In genomic region chr22:49933236-49933921, GRCh38 we compare ENCODE assay signal across 10 cellular contexts. TPM values are rescaled to one million over a fixed set of nuclear protein-coding genes. Genes with fewer than 3 reads are reported as not detected.
DNase-seq lines count a peak whose midpoint lies in the region; ATAC-seq and TF ChIP-seq lines count a peak whose summit lies in the region.
"Had no signal": no experiment of that assay in that cellular context is flagged by ENCODE, and none has a peak within 500 bp of the region (broad histone marks: within the 10 kb centered on the region; RNA-seq: fewer than 3 reads in every experiment).

No MANE protein-coding gene starts in this region.

- no peak for TF ChIP-seq CTCF in osteocyte (IDR thresholded peaks at IDR 0.05)

- ATAC-seq in GM21723 (IDR thresholded peaks at IDR 0.05; ENCODE audit: unreplicated experiment) (no peak), HG02970 (IDR thresholded peaks at IDR 0.05; ENCODE audit: low FRiP score, unreplicated experiment) (no peak)

- H2AFZ ChIP-seq in Karpas-422 (ENCODE audit: low read length), result no peak overlapping the region

- peaks cover 25% of the 10 kb centered on the region for H3K4me1 Mint-ChIP-seq in osteocyte (ENCODE audit: unreplicated experiment)

- peaks cover 69 to 91% (median 86%) of the 10 kb centered on the region in 10 experiments for H3K4me1 ChIP-seq in BLaER1 treated with 17β-estradiol and CSF1 and Interleukin-3, amounts not matched to agents 10 nM and 100 nM
- H3K4me1 ChIP-seq in Karpas-422 (ENCODE audit: low read length), result peaks cover 19% of the 10 kb centered on the region

- DNase-seq in RPMI8226 (peak; percentile 54), head of caudate nucleus (peak in 38 of 42 donors; percentile 18 to 90 (median 69)), osteocyte (ENCODE audit: extremely low spot score, unreplicated experiment) (no peak), Karpas-422 (no peak), NCI-H2029 (lab: John Stamatoyannopoulos, UW) (no peak)
- DNase-seq: activated CD8-positive, alpha-beta memory T cell treated with anti-CD3 and anti-CD28 coated beads, Interleukin-2, amount 50 U/mL, for 4 hours; NCI-H2029 treated with DMSO at 0.1 percent for 48 hours had no signal

- H3K27me3 ChIP-seq in BLaER1 treated with 17β-estradiol and CSF1 and Interleukin-3, amounts not matched to agents 10 nM and 100 nM, result no peaks in the 10 kb centered on the region
- no peaks in the 10 kb centered on the region for H3K27me3 ChIP-seq in Karpas-422 (ENCODE audit: low read length)

- H3K36me3 ChIP-seq in BLaER1 treated with 17β-estradiol and CSF1 and Interleukin-3, amounts not matched to agents 10 nM and 100 nM, result no peaks in the 10 kb centered on the region
- no peaks in the 10 kb centered on the region for H3K36me3 ChIP-seq in Karpas-422 (ENCODE audit: insufficient read depth, low read length)

- H3K36me3 Mint-ChIP-seq in osteocyte (ENCODE audit: unreplicated experiment), result no peaks in the 10 kb centered on the region

- no peaks in the 10 kb centered on the region for H3K9me2 ChIP-seq in Karpas-422 (replicated peaks; ENCODE audit: insufficient read depth, low read length)

- H3K4me3 Mint-ChIP-seq in osteocyte (ENCODE audit: unreplicated experiment), result no peak overlapping the region

- no peaks in the 10 kb centered on the region for H3K9me3 ChIP-seq in BLaER1 treated with 17β-estradiol and CSF1 and Interleukin-3, amounts not matched to agents 10 nM and 100 nM (replicated peaks in 1 of 11)
- no peaks in the 10 kb centered on the region for H3K9me3 ChIP-seq in Karpas-422 (ENCODE audit: low read length)

- H4K20me1 ChIP-seq in BLaER1 treated with 17β-estradiol and CSF1 and Interleukin-3, amounts not matched to agents 10 nM and 100 nM, result peaks cover 0 to 24% (median 0%) of the 10 kb centered on the region in 11 experiments; a peak in 5 of 22 replicates
- peaks cover 7% of the 10 kb centered on the region; the same call in 1 of the 2 replicates for H4K20me1 ChIP-seq in Karpas-422 (ENCODE audit: insufficient read depth, low read depth, low read length)

- peak overlapping the region; percentile 67 to 100 (median 80) for H3K9ac ChIP-seq in BLaER1 treated with 17β-estradiol and CSF1 and Interleukin-3, amounts not matched to agents 10 nM and 100 nM
- H3K9ac ChIP-seq in Karpas-422 (ENCODE audit: low read length), result no peak overlapping the region

- H3K79me2 ChIP-seq in Karpas-422 (ENCODE audit: low read length), result no peaks in the 10 kb centered on the region

- no peaks in the 10 kb centered on the region for H3K27me3 Mint-ChIP-seq in osteocyte (ENCODE audit: unreplicated experiment)

- H3K4me2 ChIP-seq in BLaER1 treated with 17β-estradiol and CSF1 and Interleukin-3, amounts not matched to agents 10 nM and 100 nM, result peak overlapping the region; percentile 89 to 100 (median 96)
- no peak overlapping the region for H3K4me2 ChIP-seq in Karpas-422 (ENCODE audit: low read depth, low read length, poor library complexity, severe bottlenecking)

- H3K4me3 ChIP-seq in BLaER1 treated with 17β-estradiol and CSF1 and Interleukin-3, amounts not matched to agents 10 nM and 100 nM, result peak overlapping the region; percentile 53 to 76 (median 63); a peak in 17 of 20 replicates
- H3K4me3 ChIP-seq in Karpas-422 (ENCODE audit: low read length), result no peak overlapping the region

- H3K27ac Mint-ChIP-seq in osteocyte (ENCODE audit: unreplicated experiment), result peak overlapping the region; percentile 58

- H3K9me3 Mint-ChIP-seq in osteocyte (ENCODE audit: unreplicated experiment), result no peaks in the 10 kb centered on the region

- intact Hi-C loops in head of caudate nucleus (cut with DNase I), result loop anchor here (10.0 kb wide), 1 partner anchor 61 kb away; no protein-coding TSS in a partner anchor

- peak overlapping the region; percentile 70 to 99 (median 88) for H3K27ac ChIP-seq in BLaER1 treated with 17β-estradiol and CSF1 and Interleukin-3, amounts not matched to agents 10 nM and 100 nM
- no peak overlapping the region for H3K27ac ChIP-seq in Karpas-422 (ENCODE audit: low read length)

RNA-seq across cellular contexts. Expression of gene CRELD2, which starts 14.9 kb away (rescaled TPM):
- total RNA-seq in osteocyte, result 54.9 and 55.5 TPM in 2 replicates
- 12.7 and 34.2 TPM in 2 replicates for total RNA-seq in Karpas-422 (2014; rRNA removed; shearing (Covaris generic); ENCODE audit: low replicate concordance)

RNA-seq across cellular contexts. Expression of gene ALG12, which starts 15.1 kb away (rescaled TPM):
- total RNA-seq in osteocyte, result 27.1 and 27.9 TPM in 2 replicates
- total RNA-seq in Karpas-422 (2014; rRNA removed; shearing (Covaris generic); ENCODE audit: low replicate concordance), result 4.7 and 4.8 TPM in 2 replicates

RNA-seq across cellular contexts. Expression of gene PIM3, which starts 27.2 kb away (rescaled TPM):
- 18.6 TPM in 2 replicates for total RNA-seq in osteocyte
- total RNA-seq in Karpas-422 (2014; rRNA removed; shearing (Covaris generic); ENCODE audit: low replicate concordance), result 15.4 and 41.1 TPM in 2 replicates

Comparison
In these comparisons a context has a peak if more than half of its experiments do, and no peak if none do; other contexts are left out.
1. DNase-seq: peak in RPMI8226 (single experiment) and head of caudate nucleus (38 of 42); none in osteocyte (single experiment), Karpas-422 (single experiment) and NCI-H2029 (single experiment).